Comparison of ENCODE assay signal across 16 cellular contexts in the genomic region with DNA sequence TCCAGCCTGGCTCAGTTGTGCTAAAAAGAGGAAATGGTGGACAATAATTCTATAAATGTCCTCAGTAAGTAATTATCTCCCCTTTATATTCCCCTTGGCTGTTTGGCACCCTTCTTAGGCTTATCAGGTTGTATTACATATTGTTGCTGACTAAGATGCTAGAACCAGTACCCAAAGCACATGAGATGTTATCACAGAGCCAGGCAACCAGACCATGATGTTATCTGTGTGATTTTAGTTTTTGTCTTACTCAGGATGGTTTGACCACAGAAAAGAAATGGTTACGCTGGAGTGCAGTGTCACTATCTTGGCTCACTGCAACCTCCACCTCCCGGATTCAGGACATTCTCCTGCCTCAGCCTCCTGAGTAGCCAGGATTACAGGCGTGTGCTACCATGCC. TPM values are rescaled to one million over a fixed set of nuclear protein-coding genes. Genes with fewer than 3 reads are reported as not detected.
A peak's percentile ranks its signal among the peaks of the same experiment; 100 is the strongest.
DNase-seq lines count a peak whose midpoint lies in the region; ATAC-seq and TF ChIP-seq lines count a peak whose summit lies in the region.
"Had no signal": no experiment of that assay in that cellular context is flagged by ENCODE, and none has a peak within 500 bp of the region (broad histone marks: within the 10 kb centered on the region; RNA-seq: fewer than 3 reads in every experiment).

No MANE protein-coding gene starts in this region.

- no peak overlapping the region for H3K4me3 Mint-ChIP-seq in activated CD8-positive, alpha-beta memory T cell treated with anti-CD3 and anti-CD28 coated beads, Interleukin-2, amount 10 ng/mL, durations not matched to agents 7 days and 5 days
- H3K4me3 Mint-ChIP-seq in activated T-helper 17 cell treated with anti-CD3 and anti-CD28 coated beads, Interleukin-2, amount 50 U/mL, for 72 hours, result no peak overlapping the region
- no peak overlapping the region for H3K4me3 Mint-ChIP-seq in stimulated activated naive B cell treated with anti-CD40 and anti-IgM and Interleukin-4, amounts not matched to agents 10 μg/mL and 1 μg/mL and 100 μg/mL, for 72 hours
- H3K4me3 Mint-ChIP-seq in CD14-positive monocyte, result no peak overlapping the region
- H3K4me3 Mint-ChIP-seq: GM23338 had no signal

- H3K27me3 Mint-ChIP-seq in activated CD8-positive, alpha-beta memory T cell treated with anti-CD3 and anti-CD28 coated beads, Interleukin-2, amount 10 ng/mL, durations not matched to agents 7 days and 5 days, result no peaks in the 10 kb centered on the region
- no peaks in the 10 kb centered on the region for H3K27me3 Mint-ChIP-seq in activated T-helper 17 cell treated with anti-CD3 and anti-CD28 coated beads, Interleukin-2, amount 50 U/mL, for 72 hours
- H3K27me3 Mint-ChIP-seq in stimulated activated naive B cell treated with anti-CD40 and anti-IgM and Interleukin-4, amounts not matched to agents 10 μg/mL and 1 μg/mL and 100 μg/mL, for 72 hours, result no peaks in the 10 kb centered on the region
- no peaks in the 10 kb centered on the region for H3K27me3 Mint-ChIP-seq in CD14-positive monocyte (ENCODE audit: low read depth in 3 of 3)

- intact Hi-C loops in CD14-positive monocyte (cut with micrococcal nuclease), result no loop called here

- TF ChIP-seq CTCF in CD14-positive monocyte (IDR thresholded peaks at IDR 0.05), result no peak

- peak; percentile 78 for ATAC-seq in activated CD8-positive, alpha-beta memory T cell treated with anti-CD3 and anti-CD28 coated beads, Interleukin-2, amount 10 ng/mL, durations not matched to agents 7 days and 5 days
- peak; percentile 57 for ATAC-seq in HG02884 (IDR thresholded peaks at IDR 0.05; ENCODE audit: unreplicated experiment)
- peak; percentile 89 for ATAC-seq in activated T-helper 17 cell treated with anti-CD3 and anti-CD28 coated beads, Interleukin-2, amount 50 U/mL, for 72 hours (replicated peaks)
- ATAC-seq in stimulated activated naive B cell treated with anti-CD40 and anti-IgM and Interleukin-4, amounts not matched to agents 10 μg/mL and 1 μg/mL and 100 μg/mL, for 72 hours (replicated peaks), result no peak
- ATAC-seq: GM23338 had no signal

- H3K9me3 Mint-ChIP-seq in activated CD8-positive, alpha-beta memory T cell treated with anti-CD3 and anti-CD28 coated beads, Interleukin-2, amount 10 ng/mL, durations not matched to agents 7 days and 5 days (ENCODE audit: low read depth), result no peaks in the 10 kb centered on the region
- no peaks in the 10 kb centered on the region for H3K9me3 Mint-ChIP-seq in activated T-helper 17 cell treated with anti-CD3 and anti-CD28 coated beads, Interleukin-2, amount 50 U/mL, for 72 hours
- no peaks in the 10 kb centered on the region for H3K9me3 Mint-ChIP-seq in stimulated activated naive B cell treated with anti-CD40 and anti-IgM and Interleukin-4, amounts not matched to agents 10 μg/mL and 1 μg/mL and 100 μg/mL, for 72 hours
- peaks cover 0 to 2% (median 0%) of the 10 kb centered on the region in 7 donors for H3K9me3 Mint-ChIP-seq in CD14-positive monocyte
- H3K9me3 Mint-ChIP-seq: GM23338 had no signal

- H3K27ac Mint-ChIP-seq in activated CD8-positive, alpha-beta memory T cell treated with anti-CD3 and anti-CD28 coated beads, Interleukin-2, amount 10 ng/mL, durations not matched to agents 7 days and 5 days, result no peak overlapping the region
- no peak overlapping the region for H3K27ac Mint-ChIP-seq in activated T-helper 17 cell treated with anti-CD3 and anti-CD28 coated beads, Interleukin-2, amount 50 U/mL, for 72 hours
- peak overlapping the region; percentile 9 for H3K27ac Mint-ChIP-seq in stimulated activated naive B cell treated with anti-CD40 and anti-IgM and Interleukin-4, amounts not matched to agents 10 μg/mL and 1 μg/mL and 100 μg/mL, for 72 hours
- peak overlapping the region in 3 of 7 donors; percentile 41 to 68 (median 47) for H3K27ac Mint-ChIP-seq in CD14-positive monocyte

- CTCF ChIA-PET in activated CD8-positive, alpha-beta memory T cell treated with anti-CD3 and anti-CD28 coated beads, Interleukin-2, amount 10 ng/mL, durations not matched to agents 7 days and 5 days (lab: Charles Lee), result no interaction called here

- H3K36me3 Mint-ChIP-seq in activated CD8-positive, alpha-beta memory T cell treated with anti-CD3 and anti-CD28 coated beads, Interleukin-2, amount 10 ng/mL, durations not matched to agents 7 days and 5 days, result peaks cover 21% of the 10 kb centered on the region
- no peaks in the 10 kb centered on the region for H3K36me3 Mint-ChIP-seq in activated T-helper 17 cell treated with anti-CD3 and anti-CD28 coated beads, Interleukin-2, amount 50 U/mL, for 72 hours (ENCODE audit: low read depth)
- peaks cover 4 to 21% of the 10 kb centered on the region in 2 donors for H3K36me3 Mint-ChIP-seq in stimulated activated naive B cell treated with anti-CD40 and anti-IgM and Interleukin-4, amounts not matched to agents 10 μg/mL and 1 μg/mL and 100 μg/mL, for 72 hours
- peaks cover 0 to 4% of the 10 kb centered on the region in 2 donors for H3K36me3 Mint-ChIP-seq in CD14-positive monocyte

- peaks cover 20% of the 10 kb centered on the region for H3K4me1 Mint-ChIP-seq in activated CD8-positive, alpha-beta memory T cell treated with anti-CD3 and anti-CD28 coated beads, Interleukin-2, amount 10 ng/mL, durations not matched to agents 7 days and 5 days
- peaks cover 11% of the 10 kb centered on the region for H3K4me1 Mint-ChIP-seq in activated T-helper 17 cell treated with anti-CD3 and anti-CD28 coated beads, Interleukin-2, amount 50 U/mL, for 72 hours
- H3K4me1 Mint-ChIP-seq in stimulated activated naive B cell treated with anti-CD40 and anti-IgM and Interleukin-4, amounts not matched to agents 10 μg/mL and 1 μg/mL and 100 μg/mL, for 72 hours, result peaks cover 3 to 18% of the 10 kb centered on the region in 2 donors
- H3K4me1 Mint-ChIP-seq in CD14-positive monocyte, result peaks cover 4% of the 10 kb centered on the region

- DNase-seq in activated CD8-positive, alpha-beta memory T cell treated with anti-CD3 and anti-CD28 coated beads, Interleukin-2, amount 10 ng/mL, durations not matched to agents 7 days and 5 days, result peak; percentile 46
- no peak for DNase-seq in activated CD8-positive, alpha-beta memory T cell treated with anti-CD3 and anti-CD28 coated beads, Interleukin-2, amount 50 U/mL, for 4 hours
- DNase-seq in stimulated activated naive B cell treated with anti-CD40 and anti-IgM and Interleukin-4, amounts not matched to agents 10 μg/mL and 1 μg/mL and 100 μg/mL, for 72 hours, result no peak
- no peak for DNase-seq in hippocampal formation (lab: John Stamatoyannopoulos, UW)
- DNase-seq in CD14-positive monocyte (ENCODE audit: low spot score), result no peak
- no peak for DNase-seq in mucosa of gallbladder (ENCODE audit: low spot score)
- DNase-seq: Caco-2, DMS153, EL, KG1, NCI-H1092 treated with DMSO at 0.1 percent for 48 hours, NCI-H1694, NCI-H524 had no signal

RNA-seq across cellular contexts. Expression of a gene that starts 15.1 kb away (rescaled TPM):
- total RNA-seq in activated CD8-positive, alpha-beta memory T cell treated with anti-CD3 and anti-CD28 coated beads, Interleukin-2, amount 10 ng/mL, durations not matched to agents 7 days and 5 days, result 10 to 100 TPM; 47.5 to 57.3 TPM
- total RNA-seq in activated T-helper 17 cell treated with anti-CD3 and anti-CD28 coated beads, Interleukin-2, amount 50 U/mL, for 72 hours, result 10 to 100 TPM; 30.3 to 51.5 TPM
- 10 to 100 TPM in 1 of 2 donors, 1 to 10 TPM in 1; 5.4 to 13.1 TPM for polyA plus RNA-seq in CD14-positive monocyte
- total RNA-seq in mucosa of gallbladder, result 25.0 TPM

RNA-seq across cellular contexts. Expression of a gene that starts 15.4 kb away (rescaled TPM):
- total RNA-seq in activated CD8-positive, alpha-beta memory T cell treated with anti-CD3 and anti-CD28 coated beads, Interleukin-2, amount 10 ng/mL, durations not matched to agents 7 days and 5 days, result 1 to 10 TPM; 7.6 TPM
- total RNA-seq in activated T-helper 17 cell treated with anti-CD3 and anti-CD28 coated beads, Interleukin-2, amount 50 U/mL, for 72 hours, result 10 to 100 TPM in 1 of 2 donors, 1 to 10 TPM in 1; 8.6 to 20.0 TPM
- 1 to 10 TPM in 1 of 2 donors, under 1 TPM in 1; 0.64 to 3.5 TPM for polyA plus RNA-seq in CD14-positive monocyte
- 4.8 TPM for total RNA-seq in mucosa of gallbladder

Comparison
In these comparisons a context has a peak if more than half of its experiments do, and no peak if none do; other contexts are left out.
1. ATAC-seq: peak in activated CD8-positive, alpha-beta memory T cell treated with anti-CD3 and anti-CD28 coated beads, Interleukin-2, amount 10 ng/mL, durations not matched to agents 7 days and 5 days (single experiment), HG02884 (single experiment) and activated T-helper 17 cell treated with anti-CD3 and anti-CD28 coated beads, Interleukin-2, amount 50 U/mL, for 72 hours (single experiment); none in stimulated activated naive B cell treated with anti-CD40 and anti-IgM and Interleukin-4, amounts not matched to agents 10 μg/mL and 1 μg/mL and 100 μg/mL, for 72 hours (0 of 2).